8 cellular contexts compared by ENCODE assay signal in the genomic region with DNA sequence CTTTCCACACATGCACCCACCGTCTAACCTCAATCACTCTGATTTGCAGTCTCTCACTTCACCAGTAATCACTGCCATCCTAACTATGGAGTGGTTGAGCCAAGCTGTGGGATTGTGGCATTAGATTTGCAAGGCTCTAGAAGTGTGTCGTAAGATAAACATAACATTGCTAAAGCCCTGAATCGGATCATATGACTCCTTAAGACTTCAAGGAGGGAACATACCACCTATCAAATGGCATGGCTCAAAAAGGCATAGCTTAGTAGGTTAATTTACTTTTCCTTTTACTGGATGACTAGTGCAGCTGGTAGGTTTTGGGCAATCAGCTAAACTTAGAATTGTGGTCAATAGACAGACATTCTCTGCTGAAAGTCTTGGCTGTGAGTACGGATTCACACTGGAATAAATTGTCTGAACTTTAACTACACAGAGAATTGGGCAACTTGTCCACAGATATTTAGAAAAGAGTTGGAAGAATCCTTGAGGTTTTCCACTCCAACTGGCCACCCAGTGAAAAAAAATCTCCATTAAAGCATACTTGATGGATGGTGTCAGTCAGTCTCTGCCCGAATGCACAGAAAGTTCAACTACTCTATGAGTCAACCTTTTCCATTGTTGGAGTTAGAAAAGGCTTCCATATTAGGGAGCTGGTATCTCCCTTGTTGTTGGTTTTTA.
DNase-seq lines count a peak whose midpoint lies in the region; ATAC-seq and TF ChIP-seq lines count a peak whose summit lies in the region.
"Had no signal": no experiment of that assay in that cellular context is flagged by ENCODE, and none has a peak within 500 bp of the region (broad histone marks: within the 10 kb centered on the region; RNA-seq: fewer than 3 reads in every experiment).

No MANE protein-coding gene starts in this region.

- DNase-seq in HFFc6 (peak; percentile 95), OCI-M1 (lab: John Stamatoyannopoulos, UW) (peak; percentile 43), foreskin fibroblast (peak; percentile 93), suprapubic skin (ENCODE audit: low spot score in 2 of 2) (no peak)
- DNase-seq in stimulated activated effector memory CD8-positive, alpha-beta T cell treated with anti-CD3 and anti-CD28 coated beads, Interleukin-12 subunit alpha, Interleukin-12 subunit beta, amount 100 ng/mL, for 72 hours (ENCODE audit: low spot score in 2 of 2) = no peak
- DNase-seq in activated CD4-positive, alpha-beta T cell treated with anti-CD3 and anti-CD28 coated beads for 4 hours = no peak

- peak overlapping the region; percentile 38; the same call in 1 of the 2 replicates for H3K4me3 Mint-ChIP-seq in HFFc6
- no peak overlapping the region for H3K4me3 Mint-ChIP-seq in stimulated activated effector memory CD8-positive, alpha-beta T cell treated with anti-CD3 and anti-CD28 coated beads, Interleukin-12 subunit alpha, Interleukin-12 subunit beta, amount 100 ng/mL, for 72 hours
- H3K4me3 Mint-ChIP-seq: activated T-helper 17 cell treated with anti-CD3 and anti-CD28 coated beads, Interleukin-2, amount 50 U/mL, for 72 hours had no signal

- WGBS in suprapubic skin = 66% methylated on average over 5 of the region's 5 CpGs

- peak overlapping the region; percentile 44 for H3K27ac ChIP-seq in suprapubic skin

- peak overlapping the region; percentile 78 for H3K27ac Mint-ChIP-seq in HFFc6
- H3K27ac Mint-ChIP-seq in stimulated activated effector memory CD8-positive, alpha-beta T cell treated with anti-CD3 and anti-CD28 coated beads, Interleukin-12 subunit alpha, Interleukin-12 subunit beta, amount 100 ng/mL, for 72 hours = no peak overlapping the region
- H3K27ac Mint-ChIP-seq: activated T-helper 17 cell treated with anti-CD3 and anti-CD28 coated beads, Interleukin-2, amount 50 U/mL, for 72 hours had no signal

- no peak for ATAC-seq in stimulated activated effector memory CD8-positive, alpha-beta T cell treated with anti-CD3 and anti-CD28 coated beads, Interleukin-12 subunit alpha, Interleukin-12 subunit beta, amount 100 ng/mL, for 72 hours
- no peak for ATAC-seq in HG03432 (IDR thresholded peaks at IDR 0.05; ENCODE audit: unreplicated experiment)
- ATAC-seq: activated T-helper 17 cell treated with anti-CD3 and anti-CD28 coated beads, Interleukin-2, amount 50 U/mL, for 72 hours had no signal

- H3K4me1 Mint-ChIP-seq in HFFc6 (ENCODE audit: low read depth) = peaks cover 50% of the 10 kb centered on the region
- H3K4me1 Mint-ChIP-seq in stimulated activated effector memory CD8-positive, alpha-beta T cell treated with anti-CD3 and anti-CD28 coated beads, Interleukin-12 subunit alpha, Interleukin-12 subunit beta, amount 100 ng/mL, for 72 hours = peaks cover 22% of the 10 kb centered on the region

- TF ChIP-seq POLR2A in suprapubic skin (IDR thresholded peaks at IDR 0.05) = no peak

- no peaks in the 10 kb centered on the region for H3K36me3 ChIP-seq in suprapubic skin

- H3K4me3 ChIP-seq in foreskin fibroblast (ENCODE audit: low read depth in 1 of 2, low read length in 2 of 2) = no peak overlapping the region
- no peak overlapping the region for H3K4me3 ChIP-seq in suprapubic skin

- TF ChIP-seq EP300 in suprapubic skin (IDR thresholded peaks at IDR 0.05) = no peak

- TF ChIP-seq CTCF in HFFc6 (IDR thresholded peaks at IDR 0.05) (no peak; the same call in 1 of the 2 replicates), foreskin fibroblast (IDR thresholded peaks at IDR 0.05; ENCODE audit: low read depth, low read length) (no peak), suprapubic skin (IDR thresholded peaks at IDR 0.05) (no peak)

- no peaks in the 10 kb centered on the region for H3K36me3 Mint-ChIP-seq in HFFc6 (ENCODE audit: low read depth)
- H3K36me3 Mint-ChIP-seq in stimulated activated effector memory CD8-positive, alpha-beta T cell treated with anti-CD3 and anti-CD28 coated beads, Interleukin-12 subunit alpha, Interleukin-12 subunit beta, amount 100 ng/mL, for 72 hours = no peaks in the 10 kb centered on the region

- H3K27me3 ChIP-seq in suprapubic skin = no peaks in the 10 kb centered on the region

- H3K4me1 ChIP-seq in suprapubic skin = peaks cover 22% of the 10 kb centered on the region

- H3K27me3 Mint-ChIP-seq in HFFc6 (ENCODE audit: insufficient read depth) = no peaks in the 10 kb centered on the region
- H3K27me3 Mint-ChIP-seq: activated T-helper 17 cell treated with anti-CD3 and anti-CD28 coated beads, Interleukin-2, amount 50 U/mL, for 72 hours had no signal

- H3K9me3 Mint-ChIP-seq in HFFc6 = no peaks in the 10 kb centered on the region
- no peaks in the 10 kb centered on the region for H3K9me3 Mint-ChIP-seq in stimulated activated effector memory CD8-positive, alpha-beta T cell treated with anti-CD3 and anti-CD28 coated beads, Interleukin-12 subunit alpha, Interleukin-12 subunit beta, amount 100 ng/mL, for 72 hours
- H3K9me3 Mint-ChIP-seq: activated T-helper 17 cell treated with anti-CD3 and anti-CD28 coated beads, Interleukin-2, amount 50 U/mL, for 72 hours had no signal

- no peaks in the 10 kb centered on the region for H3K9me3 ChIP-seq in suprapubic skin

Comparison
In these comparisons a context has a peak if more than half of its experiments do, and no peak if none do; other contexts are left out.
1. DNase-seq: peak in HFFc6 (single experiment), OCI-M1 (single experiment) and foreskin fibroblast (2 of 2); none in suprapubic skin (0 of 2), stimulated activated effector memory CD8-positive, alpha-beta T cell treated with anti-CD3 and anti-CD28 coated beads, Interleukin-12 subunit alpha, Interleukin-12 subunit beta, amount 100 ng/mL, for 72 hours (0 of 2) and activated CD4-positive, alpha-beta T cell treated with anti-CD3 and anti-CD28 coated beads for 4 hours (0 of 2).